In the genomic region with DNA sequence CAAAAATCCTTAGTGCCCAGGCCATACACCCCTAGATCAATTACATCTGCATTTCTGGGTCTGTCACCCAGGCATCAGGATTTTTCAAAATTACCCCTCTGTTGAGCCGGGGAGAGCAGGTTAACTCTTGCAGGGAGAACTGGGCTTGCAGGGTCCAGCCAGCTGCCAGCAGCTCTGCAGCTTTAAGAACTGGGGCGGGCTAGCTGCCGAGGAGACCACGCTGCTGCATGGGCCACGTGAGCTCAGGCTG, we compare ENCODE assay signal across 8 cellular contexts. TPM values are rescaled to one million over a fixed set of nuclear protein-coding genes. Genes with fewer than 3 reads are reported as not detected.
DNase-seq lines count a peak whose midpoint lies in the region; ATAC-seq and TF ChIP-seq lines count a peak whose summit lies in the region.

A gene with protein sequence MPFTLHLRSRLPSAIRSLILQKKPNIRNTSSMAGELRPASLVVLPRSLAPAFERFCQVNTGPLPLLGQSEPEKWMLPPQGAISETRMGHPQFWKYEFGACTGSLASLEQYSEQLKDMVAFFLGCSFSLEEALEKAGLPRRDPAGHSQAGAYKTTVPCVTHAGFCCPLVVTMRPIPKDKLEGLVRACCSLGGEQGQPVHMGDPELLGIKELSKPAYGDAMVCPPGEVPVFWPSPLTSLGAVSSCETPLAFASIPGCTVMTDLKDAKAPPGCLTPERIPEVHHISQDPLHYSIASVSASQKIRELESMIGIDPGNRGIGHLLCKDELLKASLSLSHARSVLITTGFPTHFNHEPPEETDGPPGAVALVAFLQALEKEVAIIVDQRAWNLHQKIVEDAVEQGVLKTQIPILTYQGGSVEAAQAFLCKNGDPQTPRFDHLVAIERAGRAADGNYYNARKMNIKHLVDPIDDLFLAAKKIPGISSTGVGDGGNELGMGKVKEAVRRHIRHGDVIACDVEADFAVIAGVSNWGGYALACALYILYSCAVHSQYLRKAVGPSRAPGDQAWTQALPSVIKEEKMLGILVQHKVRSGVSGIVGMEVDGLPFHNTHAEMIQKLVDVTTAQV (plus strand): TSS at position 245 of the 250 bp plus-strand sequence. CDS start 46,222 bp downstream, outside the sequence.

- peak within 1 kb of the TSS; percentile 93 for H3K27ac Mint-ChIP-seq in activated naive CD4-positive, alpha-beta T cell treated with anti-CD3 and anti-CD28 coated beads, Interleukin-2, amount 10 ng/mL, durations not matched to agents 7 days and 5 days
- peak within 1 kb of the TSS; percentile 90 for H3K27ac Mint-ChIP-seq in osteocyte (ENCODE audit: unreplicated experiment)

- H3K36me3 Mint-ChIP-seq in activated naive CD4-positive, alpha-beta T cell treated with anti-CD3 and anti-CD28 coated beads, Interleukin-2, amount 10 ng/mL, durations not matched to agents 7 days and 5 days: peaks cover 26% of the 10 kb centered on the region
- peaks cover 1% of the 10 kb centered on the region for H3K36me3 Mint-ChIP-seq in osteocyte (ENCODE audit: unreplicated experiment)

- CTCF ChIA-PET in GM10248 (lab: Yijun Ruan, JAX): interaction anchor here (1.1 to 3.0 kb wide), 8 partner anchors 13 to 211 kb away, joined by 3 to 14 read pairs (median 6); a partner anchor contains a TSS
- CTCF ChIA-PET in activated naive CD4-positive, alpha-beta T cell treated with anti-CD3 and anti-CD28 coated beads, Interleukin-2, amount 10 ng/mL, durations not matched to agents 7 days and 5 days (lab: Charles Lee): interaction anchor here (0.9 to 3.6 kb wide), 9 partner anchors 25 to 354 kb away, joined by 3 to 32 read pairs (median 7); a partner anchor contains a TSS

- POLR2A ChIA-PET in GM10248 (lab: Yijun Ruan, JAX): interaction anchor here (0.6 kb wide), 1 partner anchor 53 kb away, joined by 3 read pairs; a partner anchor contains a TSS

- H3K9me3 ChIP-seq in Karpas-422 (ENCODE audit: low read length): no peaks in the 10 kb centered on the region

- no peaks in the 10 kb centered on the region; the same call in 1 of the 2 replicates for H3K27me3 ChIP-seq in Karpas-422 (ENCODE audit: low read length)

- peaks cover 46% of the 10 kb centered on the region for H3K79me2 ChIP-seq in Karpas-422 (ENCODE audit: low read length)

- H3K9me3 Mint-ChIP-seq in activated naive CD4-positive, alpha-beta T cell treated with anti-CD3 and anti-CD28 coated beads, Interleukin-2, amount 10 ng/mL, durations not matched to agents 7 days and 5 days: no peaks in the 10 kb centered on the region
- H3K9me3 Mint-ChIP-seq in osteocyte (ENCODE audit: unreplicated experiment): no peaks in the 10 kb centered on the region

- TF ChIP-seq CTCF in GM10248 (IDR thresholded peaks at IDR 0.05; ENCODE audit: control extremely low read depth, extremely low read depth, low read depth, missing control alignments) (no peak), osteocyte (IDR thresholded peaks at IDR 0.05) (no peak)

- H3K4me3 Mint-ChIP-seq in activated naive CD4-positive, alpha-beta T cell treated with anti-CD3 and anti-CD28 coated beads, Interleukin-2, amount 10 ng/mL, durations not matched to agents 7 days and 5 days: peak within 1 kb of the TSS; percentile 83
- peak within 1 kb of the TSS; percentile 85 for H3K4me3 Mint-ChIP-seq in osteocyte (ENCODE audit: unreplicated experiment)

- H3K4me2 ChIP-seq in Karpas-422 (ENCODE audit: low read depth, low read length, poor library complexity, severe bottlenecking): peak within 1 kb of the TSS; percentile 88

- H3K27ac ChIP-seq in Karpas-422 (ENCODE audit: low read length): peak within 1 kb of the TSS; percentile 72

- peak within 1 kb of the TSS; percentile 83 for H3K9ac ChIP-seq in Karpas-422 (ENCODE audit: low read length)

- no peaks in the 10 kb centered on the region for H3K27me3 Mint-ChIP-seq in activated naive CD4-positive, alpha-beta T cell treated with anti-CD3 and anti-CD28 coated beads, Interleukin-2, amount 10 ng/mL, durations not matched to agents 7 days and 5 days
- no peaks in the 10 kb centered on the region for H3K27me3 Mint-ChIP-seq in osteocyte (ENCODE audit: unreplicated experiment)

- H3K4me1 Mint-ChIP-seq in activated naive CD4-positive, alpha-beta T cell treated with anti-CD3 and anti-CD28 coated beads, Interleukin-2, amount 10 ng/mL, durations not matched to agents 7 days and 5 days: peaks cover 76% of the 10 kb centered on the region
- peaks cover 53% of the 10 kb centered on the region for H3K4me1 Mint-ChIP-seq in osteocyte (ENCODE audit: unreplicated experiment)

- H3K4me3 ChIP-seq in Karpas-422 (ENCODE audit: low read length): peak within 1 kb of the TSS; percentile 89

- peak within 1 kb of the TSS; percentile 80 for H2AFZ ChIP-seq in Karpas-422 (ENCODE audit: low read length)

- peak; percentile 79 for DNase-seq in GM10248 (ENCODE audit: extremely low spot score)
- DNase-seq in Karpas-422: peak; percentile 94
- no peak for DNase-seq in activated naive CD4-positive, alpha-beta T cell treated with anti-CD3 and anti-CD28 coated beads, Interleukin-2, amount 10 ng/mL, durations not matched to agents 7 days and 5 days
- peak; percentile 73 for DNase-seq in glomerular visceral epithelial cell (ENCODE audit: extremely low spot score)
- DNase-seq in osteocyte (ENCODE audit: extremely low spot score, unreplicated experiment): peak; percentile 87
- DNase-seq in HK-2 (ENCODE audit: unreplicated experiment): no peak
- DNase-seq in Ammon's horn (ENCODE audit: low spot score): no peak

- 0 out of 2 replicates have a peak, but pooled peaks cover 8% of the 10 kb centered on the region for H3K36me3 ChIP-seq in Karpas-422 (ENCODE audit: insufficient read depth, low read length)

- ATAC-seq in GM21737 (IDR thresholded peaks at IDR 0.05; ENCODE audit: unreplicated experiment): peak; percentile 66

- no peaks in the 10 kb centered on the region for H4K20me1 ChIP-seq in Karpas-422 (ENCODE audit: insufficient read depth, low read depth, low read length)

- H3K4me1 ChIP-seq in Karpas-422 (ENCODE audit: low read length): peaks cover 23% of the 10 kb centered on the region

- no peaks in the 10 kb centered on the region for H3K9me2 ChIP-seq in Karpas-422 (replicated peaks; ENCODE audit: insufficient read depth, low read length)

RNA-seq across cellular contexts. Expression of the gene that starts here (rescaled TPM):
- 90.0 and 99.9 TPM in 2 replicates for total RNA-seq in Karpas-422 (2014; rRNA removed; shearing (Covaris generic); ENCODE audit: low replicate concordance)
- 20.4 and 29.3 TPM in 2 replicates for total RNA-seq in osteocyte

Comparison
In these comparisons a context has a peak if more than half of its experiments do, and no peak if none do; other contexts are left out.
1. DNase-seq: peak in GM10248 (single experiment), Karpas-422 (single experiment), glomerular visceral epithelial cell (single experiment) and osteocyte (single experiment); none in activated naive CD4-positive, alpha-beta T cell treated with anti-CD3 and anti-CD28 coated beads, Interleukin-2, amount 10 ng/mL, durations not matched to agents 7 days and 5 days (single experiment), HK-2 (single experiment) and Ammon's horn (single experiment).